ENCODE assay signal across 25 cellular contexts in the genomic region with DNA sequence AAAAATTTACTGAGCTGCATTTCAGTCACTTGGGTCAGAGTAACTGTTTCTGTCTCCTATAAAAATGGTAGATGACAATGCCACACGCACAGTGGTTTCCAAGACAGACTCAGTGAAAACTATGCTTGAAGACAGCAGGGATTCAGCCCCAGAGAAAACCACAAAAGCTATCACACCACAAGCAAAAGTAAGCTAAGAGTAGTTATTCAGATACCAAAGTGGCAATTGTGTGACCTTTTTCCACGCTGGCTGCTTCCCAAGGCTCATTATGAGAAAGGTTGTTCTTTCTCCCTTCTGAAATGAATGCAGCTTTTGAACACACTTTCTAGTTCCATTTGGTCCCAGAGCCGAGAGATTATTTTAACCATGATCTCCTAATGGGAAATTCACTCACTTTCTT. TPM values are rescaled to one million over a fixed set of nuclear protein-coding genes. Genes with fewer than 3 reads are reported as not detected.
DNase-seq lines count a peak whose midpoint lies in the region; ATAC-seq and TF ChIP-seq lines count a peak whose summit lies in the region.
"Had no signal": no experiment of that assay in that cellular context is flagged by ENCODE, and none has a peak within 500 bp of the region (broad histone marks: within the 10 kb centered on the region; RNA-seq: fewer than 3 reads in every experiment).

No MANE protein-coding gene starts in this region.

- ATAC-seq in GM18498 (IDR thresholded peaks at IDR 0.05; ENCODE audit: unreplicated experiment) = no peak
- ATAC-seq: A549; activated naive CD8-positive, alpha-beta T cell treated with anti-CD3 and anti-CD28 coated beads, Interleukin-2, amount 50 U/mL, for 24 hours; left ventricle myocardium superior had no signal

- peak overlapping the region in 1 of 2 donors; percentile 36 for H3K27ac ChIP-seq in testis
- H3K27ac ChIP-seq: A549, BLaER1, vagina had no signal

- H3K4me1 ChIP-seq in testis = peaks cover 4% of the 10 kb centered on the region
- H3K4me1 ChIP-seq: A549, BLaER1, vagina had no signal

- intact Hi-C loops in testis (cut with DNase I; ENCODE audit: low total_unique reads) = no loop called here

- peak; percentile 0 to 4 for DNase-seq in activated CD4-positive, alpha-beta T cell treated with anti-CD3 and anti-CD28 coated beads, Interleukin-2, amount 50 U/mL, for 48 hours
- DNase-seq in activated CD4-positive, alpha-beta T cell treated with anti-CD3 and anti-CD28 coated beads for 48 hours = no peak
- DNase-seq in astrocyte of the spinal cord (ENCODE audit: low read depth, low spot score) (peak; percentile 45), medulla oblongata (ENCODE audit: extremely low spot score) (peak; percentile 42), testis (peak; percentile 40), dermis blood vessel endothelial cell (no peak)
- DNase-seq in activated naive CD4-positive, alpha-beta T cell treated with Interleukin-2 at 50 U/mL for 16 hours = no peak
- DNase-seq: activated CD4-positive, alpha-beta T cell treated with anti-CD3 and anti-CD28 coated beads for 4 hours; activated effector memory CD4-positive, alpha-beta T cell treated with Interleukin-2 at 50 U/mL for 16 hours; activated naive CD8-positive, alpha-beta T cell treated with anti-CD3 and anti-CD28 coated beads, Interleukin-2, amount 50 U/mL, for 24 hours; Calu3; cerebellar nuclear complex; EL; immature natural killer cell; left ventricle myocardium superior; NCI-H1436; NCI-H2171; NCI-H748 treated with DMSO at 0.1 percent for 48 hours; OCI-M1; SHP77; stimulated activated CD4-positive, alpha-beta T cell treated with anti-CD3 and anti-CD28 coated beads, Interleukin-12 subunit alpha, Interleukin-12 subunit beta, amount 100 ng/mL, for 4 hours had no signal

- in situ Hi-C loops in astrocyte of the spinal cord (cut with HindIII; ENCODE audit: low sequenced_read_pairs) = no loop called here

- TF ChIP-seq POLR2A in testis (IDR thresholded peaks at IDR 0.05) = no peak

- TF ChIP-seq CTCF in astrocyte of the spinal cord (IDR thresholded peaks at IDR 0.05; ENCODE audit: low read depth, low read length) (no peak), testis (IDR thresholded peaks at IDR 0.05) (no peak)

- H3K4me3 ChIP-seq in astrocyte of the spinal cord (ENCODE audit: low read depth, low read length) (no peak overlapping the region), testis (no peak overlapping the region)
- H3K4me3 ChIP-seq: A549, BLaER1, vagina had no signal

- WGBS in testis, 2 donors = 33 to 57% methylated on average over 3 of the region's 3 CpGs

- no peaks in the 10 kb centered on the region for H3K36me3 ChIP-seq in testis (ENCODE audit: low read depth, missing control alignments)
- H3K36me3 ChIP-seq: BLaER1, vagina had no signal

- H3K27me3 ChIP-seq in testis = no peaks in the 10 kb centered on the region
- H3K27me3 ChIP-seq: vagina had no signal

- no peaks in the 10 kb centered on the region for H3K9me3 ChIP-seq in testis
- H3K9me3 ChIP-seq: A549, BLaER1, vagina had no signal

RNA-seq across cellular contexts. Expression of a gene that starts 46.4 kb away (rescaled TPM):
- total RNA-seq in testis (10 to 100 TPM in 1 of 2 donors, 1 to 10 TPM in 1; 5.4 to 10.2 TPM), dermis blood vessel endothelial cell (0.14 and 0.17 TPM in 2 replicates)
- polyA plus RNA-seq in testis (ENCODE audit: insufficient read depth, low read depth, low replicate concordance) = 8.5 TPM

Comparison
In these comparisons a context has a peak if more than half of its experiments do, and no peak if none do; other contexts are left out.
1. DNase-seq: peak in activated CD4-positive, alpha-beta T cell treated with anti-CD3 and anti-CD28 coated beads, Interleukin-2, amount 50 U/mL, for 48 hours (2 of 2), astrocyte of the spinal cord (single experiment), medulla oblongata (single experiment) and testis (single experiment); none in activated CD4-positive, alpha-beta T cell treated with anti-CD3 and anti-CD28 coated beads for 48 hours (single experiment), dermis blood vessel endothelial cell (single experiment) and activated naive CD4-positive, alpha-beta T cell treated with Interleukin-2 at 50 U/mL for 16 hours (single experiment).